31 cellular contexts compared by ENCODE assay signal in genomic region chr5:144473650-144474049, GRCh38.
DNase-seq lines count a peak whose midpoint lies in the region; ATAC-seq lines count a peak whose summit lies in the region.
"Had no signal": no experiment of that assay in that cellular context is flagged by ENCODE, and none has a peak within 500 bp of the region (broad histone marks: within the 10 kb centered on the region; RNA-seq: fewer than 3 reads in every experiment).

No MANE protein-coding gene starts in this region.

- no peaks in the 10 kb centered on the region for H3K27me3 ChIP-seq in mesenchymal stem cell (ENCODE audit: control insufficient read depth in 1 of 2, insufficient read depth in 1 of 2, low read length in 2 of 2)
- no peaks in the 10 kb centered on the region for H3K27me3 ChIP-seq in neuronal stem cell (ENCODE audit: control insufficient read depth in 3 of 3, insufficient read depth in 3 of 3, low read depth in 1 of 3, low read length in 3 of 3)
- H3K27me3 ChIP-seq: BE2C; BLaER1; BLaER1 treated with 17β-estradiol and CSF1 and Interleukin-3, amounts not matched to agents 10 nM and 100 nM had no signal

- H3K4me2 ChIP-seq in mesenchymal stem cell (ENCODE audit: low read length, poor library complexity, severe bottlenecking) = no peak overlapping the region
- H3K4me2 ChIP-seq in neuronal stem cell (ENCODE audit: insufficient read depth, low read length, poor library complexity, severe bottlenecking) = no peak overlapping the region
- H3K4me2 ChIP-seq: A549, BLaER1 had no signal

- H3K23ac ChIP-seq in mesenchymal stem cell (ENCODE audit: low read length in 2 of 2) (peak overlapping the region in 1 of 2 experiments; percentile 17), neuronal stem cell (ENCODE audit: low read depth, low read length, poor library complexity) (no peak overlapping the region)

- H2BK12ac ChIP-seq in mesenchymal stem cell (ENCODE audit: low read length in 2 of 2) (no peak overlapping the region), neuronal stem cell (ENCODE audit: low read length) (no peak overlapping the region)

- H3K9ac ChIP-seq in mesenchymal stem cell (ENCODE audit: low read length) (no peak overlapping the region), neuronal stem cell (ENCODE audit: low read depth, low read length, poor library complexity) (no peak overlapping the region)
- H3K9ac ChIP-seq: BLaER1; BLaER1 treated with 17β-estradiol and CSF1 and Interleukin-3, amounts not matched to agents 10 nM and 100 nM had no signal

- H2BK120ac ChIP-seq in mesenchymal stem cell (ENCODE audit: low read depth, low read length) (no peak overlapping the region), neuronal stem cell (ENCODE audit: low read depth, low read length) (no peak overlapping the region)

- no peaks in the 10 kb centered on the region for H3K9me3 ChIP-seq in mesenchymal stem cell (ENCODE audit: control insufficient read depth, low read length)
- H3K9me3 ChIP-seq in neuronal stem cell (replicated peaks in 1 of 2; ENCODE audit: control insufficient read depth in 2 of 2, insufficient read depth in 1 of 2, low read depth in 1 of 2, low read length in 2 of 2) = no peaks in the 10 kb centered on the region
- H3K9me3 ChIP-seq: A549; BE2C; BLaER1; BLaER1 treated with 17β-estradiol and CSF1 and Interleukin-3, amounts not matched to agents 10 nM and 100 nM; Caco-2 had no signal

- H3K4me1 ChIP-seq in mesenchymal stem cell (ENCODE audit: control insufficient read depth, insufficient read depth, low read depth, low read length) (no peaks in the 10 kb centered on the region), neuronal stem cell (ENCODE audit: control insufficient read depth in 2 of 2, insufficient read depth in 1 of 2, low read depth in 1 of 2, low read length in 2 of 2) (no peaks in the 10 kb centered on the region)
- H3K4me1 ChIP-seq: A549, BE2C, BLaER1, Caco-2 had no signal

- H3K36me3 ChIP-seq in mesenchymal stem cell (ENCODE audit: control insufficient read depth in 1 of 2, insufficient read depth in 2 of 2, low read depth in 1 of 2, low read length in 2 of 2) = no peaks in the 10 kb centered on the region
- no peaks in the 10 kb centered on the region for H3K36me3 ChIP-seq in neuronal stem cell (replicated peaks in 1 of 2; ENCODE audit: control insufficient read depth in 2 of 2, insufficient read depth in 2 of 2, low read length in 2 of 2)
- H3K36me3 ChIP-seq: BE2C; BLaER1; BLaER1 treated with 17β-estradiol and CSF1 and Interleukin-3, amounts not matched to agents 10 nM and 100 nM had no signal

- H2AK5ac ChIP-seq in mesenchymal stem cell (ENCODE audit: low read length, severe bottlenecking) (peak overlapping the region; percentile 43), neuronal stem cell (ENCODE audit: low read depth, low read length) (no peak overlapping the region)

- intact Hi-C loops in posterior vena cava (cut with DNase I) = no loop called here

- H4K91ac ChIP-seq in mesenchymal stem cell (ENCODE audit: low read length) (no peak overlapping the region), neuronal stem cell (ENCODE audit: low read depth, low read length, poor library complexity) (no peak overlapping the region)

- WGBS in mesenchymal stem cell = 95% methylated on average over 13 of the region's 13 CpGs
- no CpG with 5 or more reads among the region's 13 CpGs for WGBS in neuronal stem cell (ENCODE audit: extremely low coverage in 2 of 2, insufficient read length in 2 of 2, insufficient replicate concordance in 1 of 2), 2 donors

- H3K4ac ChIP-seq in mesenchymal stem cell (ENCODE audit: low read depth in 1 of 2, low read length in 2 of 2) (no peak overlapping the region), neuronal stem cell (ENCODE audit: low read length) (no peak overlapping the region)

- H3K4me3 ChIP-seq in mesenchymal stem cell (ENCODE audit: insufficient read depth in 1 of 2, low read depth in 1 of 2, low read length in 2 of 2) (no peak overlapping the region), neuronal stem cell (ENCODE audit: low read length in 2 of 2) (peak overlapping the region in 1 of 2 donors; percentile 6)
- H3K4me3 ChIP-seq: A549; BLaER1; BLaER1 treated with 17β-estradiol and CSF1 and Interleukin-3, amounts not matched to agents 10 nM and 100 nM had no signal

- H4K8ac ChIP-seq in mesenchymal stem cell (ENCODE audit: low read length) = no peak overlapping the region
- no peak overlapping the region for H4K8ac ChIP-seq in neuronal stem cell (ENCODE audit: low read depth, low read length)

- H3K18ac ChIP-seq in mesenchymal stem cell (ENCODE audit: low read depth in 1 of 2, low read length in 2 of 2) = no peak overlapping the region
- H3K18ac ChIP-seq in neuronal stem cell (ENCODE audit: low read length) = peak overlapping the region; percentile 19

- H2BK15ac ChIP-seq in mesenchymal stem cell (ENCODE audit: low read depth, poor library complexity, severe bottlenecking) (peak overlapping the region; percentile 3), neuronal stem cell (ENCODE audit: low read length) (no peak overlapping the region)

- H2BK5ac ChIP-seq in mesenchymal stem cell (ENCODE audit: low read depth, low read length, poor library complexity, severe bottlenecking) (no peak overlapping the region), neuronal stem cell (ENCODE audit: low read length) (no peak overlapping the region)

- H3K27ac ChIP-seq in mesenchymal stem cell (ENCODE audit: low read length, poor library complexity, severe bottlenecking) = no peak overlapping the region
- no peak overlapping the region for H3K27ac ChIP-seq in neuronal stem cell (replicated peaks; ENCODE audit: low read length)
- H3K27ac ChIP-seq: 22Rv1, A549, BLaER1, C4-2B had no signal

- no peak for ATAC-seq in GM18861 (IDR thresholded peaks at IDR 0.05; ENCODE audit: unreplicated experiment)
- ATAC-seq: A549; CD8-positive, alpha-beta T cell had no signal

- H2AFZ ChIP-seq in mesenchymal stem cell (ENCODE audit: low read depth, low read length) (no peak overlapping the region), neuronal stem cell (ENCODE audit: low read length) (no peak overlapping the region)

- no peak overlapping the region for H3K14ac ChIP-seq in mesenchymal stem cell (ENCODE audit: low read length in 2 of 2)
- no peak overlapping the region for H3K14ac ChIP-seq in neuronal stem cell (ENCODE audit: low read length)

- DNase-seq in mesenchymal stem cell = no peak
- DNase-seq in neuronal stem cell (ENCODE audit: low spot score) = no peak
- peak; percentile 73 for DNase-seq in posterior vena cava (ENCODE audit: low spot score)
- DNase-seq in hypothalamus (lab: John Stamatoyannopoulos, UW) = no peak
- DNase-seq in NK-92 (lab: John Stamatoyannopoulos, UW; ENCODE audit: unreplicated experiment) = no peak
- DNase-seq: 8988T; ACHN; AML-193; BE2C; C1 segment of cervical spinal cord; Caco-2; Calu3; CD4-positive, alpha-beta memory T cell; CD4-positive, alpha-beta T cell; CD4-positive, CD25-positive, alpha-beta regulatory T cell; CD8-positive, alpha-beta memory T cell; CD8-positive, alpha-beta T cell; COR-L47; DMS 273 treated with DMSO at 0.1 percent for 48 hours; DMS153; DMS53; DMS79; DMS79 treated with DMSO at 0.1 percent for 48 hours; DND-41; EL had no signal

- H3K79me1 ChIP-seq in mesenchymal stem cell (replicated peaks; ENCODE audit: low read length, poor library complexity, severe bottlenecking) (no peaks in the 10 kb centered on the region), neuronal stem cell (ENCODE audit: low read depth, low read length) (no peaks in the 10 kb centered on the region)
